In genomic region chr6:144909753-144910280, GRCh38 we compare ENCODE assay signal across 25 cellular contexts.
"Had no signal": no experiment of that assay in that cellular context is flagged by ENCODE, and none has a peak within 500 bp of the region (broad histone marks: within the 10 kb centered on the region; RNA-seq: fewer than 3 reads in every experiment).

No MANE protein-coding gene starts in this region.

- H3K27ac Mint-ChIP-seq: activated naive CD4-positive, alpha-beta T cell treated with anti-CD3 and anti-CD28 coated beads, Interleukin-2, amount 50 U/mL, for 72 hours; activated T-cell treated with anti-CD3 and anti-CD28 coated beads, Interleukin-2, amount 50 U/mL, for 24 hours; activated T-helper 17 cell treated with anti-CD3 and anti-CD28 coated beads, Interleukin-2, amount 50 U/mL, for 72 hours; stimulated activated effector memory CD8-positive, alpha-beta T cell treated with anti-CD3 and anti-CD28 coated beads, Interleukin-12 subunit alpha, Interleukin-12 subunit beta, amount 100 ng/mL, for 72 hours; stimulated activated naive CD8-positive, alpha-beta T cell treated with anti-CD3 and anti-CD28 coated beads, Interleukin-15, amount 100 ng/mL, for 72 hours; T-cell; T-helper 2 cell treated with Interferon-gamma antibody and Interleukin-4, amounts not matched to agents 5 μg/mL and 100 μg/mL, for 36 hours had no signal

- H3K27me3 ChIP-seq: gastrocnemius medialis, right lobe of liver, suprapubic skin, tibial nerve had no signal

- H3K36me3 Mint-ChIP-seq: activated naive CD4-positive, alpha-beta T cell treated with anti-CD3 and anti-CD28 coated beads, Interleukin-2, amount 50 U/mL, for 72 hours; stimulated activated effector memory CD8-positive, alpha-beta T cell treated with anti-CD3 and anti-CD28 coated beads, Interleukin-12 subunit alpha, Interleukin-12 subunit beta, amount 100 ng/mL, for 72 hours; T-cell had no signal

- H3K36me3 ChIP-seq: gastrocnemius medialis, right lobe of liver, suprapubic skin, tibial nerve, WERI-Rb-1 had no signal

- H3K27ac ChIP-seq: gastrocnemius medialis, right lobe of liver, suprapubic skin, tibial nerve, WERI-Rb-1 had no signal

- DNase-seq: activated CD4-positive, alpha-beta T cell treated with anti-CD3 and anti-CD28 coated beads for 1 hour; activated T-cell treated with anti-CD3 and anti-CD28 coated beads, Interleukin-2, amount 50 U/mL, for 24 hours; caudate nucleus; dermis blood vessel endothelial cell; effector CD8-positive, alpha-beta T cell; gastrocnemius medialis; head of caudate nucleus; hypothalamus; left cardiac atrium; mesenchymal stem cell; mucosa of descending colon; occipital lobe; right lobe of liver; small intestine; stimulated activated CD4-positive, alpha-beta T cell treated with anti-CD3 and anti-CD28 coated beads, Interleukin-2, amount 100 ng/mL, for 24 hours; stimulated activated naive CD8-positive, alpha-beta T cell treated with anti-CD3 and anti-CD28 coated beads, Interleukin-15, amount 100 ng/mL, for 72 hours; T-cell; WERI-Rb-1 had no signal

- H3K9me3 Mint-ChIP-seq: activated naive CD4-positive, alpha-beta T cell treated with anti-CD3 and anti-CD28 coated beads, Interleukin-2, amount 50 U/mL, for 72 hours; activated T-cell treated with anti-CD3 and anti-CD28 coated beads, Interleukin-2, amount 50 U/mL, for 24 hours; stimulated activated effector memory CD8-positive, alpha-beta T cell treated with anti-CD3 and anti-CD28 coated beads, Interleukin-12 subunit alpha, Interleukin-12 subunit beta, amount 100 ng/mL, for 72 hours; stimulated activated naive CD8-positive, alpha-beta T cell treated with anti-CD3 and anti-CD28 coated beads, Interleukin-15, amount 100 ng/mL, for 72 hours; T-cell had no signal

- H3K4me3 ChIP-seq: gastrocnemius medialis, mucosa of descending colon, right lobe of liver, suprapubic skin, tibial nerve had no signal

- H3K9me3 ChIP-seq: gastrocnemius medialis, mucosa of descending colon, right lobe of liver, suprapubic skin, tibial nerve had no signal

- H3K4me1 ChIP-seq: gastrocnemius medialis, right lobe of liver, suprapubic skin had no signal

- H3K4me1 Mint-ChIP-seq: activated T-helper 17 cell treated with anti-CD3 and anti-CD28 coated beads, Interleukin-2, amount 50 U/mL, for 72 hours; stimulated activated effector memory CD8-positive, alpha-beta T cell treated with anti-CD3 and anti-CD28 coated beads, Interleukin-12 subunit alpha, Interleukin-12 subunit beta, amount 100 ng/mL, for 72 hours had no signal

- H3K4me3 Mint-ChIP-seq: activated T-cell treated with anti-CD3 and anti-CD28 coated beads, Interleukin-2, amount 50 U/mL, for 24 hours; activated T-helper 17 cell treated with anti-CD3 and anti-CD28 coated beads, Interleukin-2, amount 50 U/mL, for 72 hours; neural crest cell; stimulated activated effector memory CD8-positive, alpha-beta T cell treated with anti-CD3 and anti-CD28 coated beads, Interleukin-12 subunit alpha, Interleukin-12 subunit beta, amount 100 ng/mL, for 72 hours; stimulated activated naive CD8-positive, alpha-beta T cell treated with anti-CD3 and anti-CD28 coated beads, Interleukin-15, amount 100 ng/mL, for 72 hours; T-cell; T-helper 2 cell treated with Interferon-gamma antibody and Interleukin-4, amounts not matched to agents 5 μg/mL and 100 μg/mL, for 36 hours had no signal
